22 cellular contexts compared by ENCODE assay signal in genomic region chr22:19082793-19083192, GRCh38. TPM values are rescaled to one million over a fixed set of nuclear protein-coding genes. Genes with fewer than 3 reads are reported as not detected.
A peak's percentile ranks its signal among the peaks of the same experiment; 100 is the strongest.
DNase-seq lines count a peak whose midpoint lies in the region; ATAC-seq, FAIRE-seq and TF ChIP-seq lines count a peak whose summit lies in the region.
"Had no signal": no experiment of that assay in that cellular context is flagged by ENCODE, and none has a peak within 500 bp of the region (broad histone marks: within the 10 kb centered on the region; RNA-seq: fewer than 3 reads in every experiment).

No MANE protein-coding gene starts in this region.

- H3K4me3 ChIP-seq in K562, result no peak overlapping the region
- H3K4me3 ChIP-seq: GM23338 had no signal

- no peak for DNase-seq in K562 (ENCODE audit: extremely low read depth in 1 of 4, low spot score in 3 of 4)
- DNase-seq in memory B cell (ENCODE audit: low spot score in 2 of 2), result no peak
- DNase-seq in posterior vena cava (ENCODE audit: low spot score), result peak; percentile 50
- DNase-seq in G401 (ENCODE audit: low spot score), result no peak
- DNase-seq: C1 segment of cervical spinal cord; CD4-positive, CD25-positive, alpha-beta regulatory T cell; CD8-positive, alpha-beta memory T cell; COR-L47; DMS 273 treated with DMSO at 0.1 percent for 48 hours; DMS53; DND-41; EL; HCEC 1CT had no signal

- no TSS peak for BruUV-seq in K562 (replicated peaks; lab: Mats Ljungman, UMichigan)

- peaks cover 7 to 14% of the 10 kb centered on the region in 2 experiments for H3K4me1 ChIP-seq in K562 (replicated peaks in 1 of 2; ENCODE audit: control insufficient read depth in 2 of 2, insufficient read depth in 2 of 2, low read length in 2 of 2)

- no peak for TF ChIP-seq CTCF in K562 (IDR thresholded peaks at IDR 0.05 in 2 of 3, conservative IDR thresholded peaks at IDR 0.05 in 1 of 3; ENCODE audit: insufficient read depth in 2 of 3, low read depth in 1 of 3, low read length in 3 of 3)

- H3K27me3 ChIP-seq in K562 (ENCODE audit: control insufficient read depth in 2 of 2, insufficient read depth in 2 of 2, low read length in 2 of 2), result no peaks in the 10 kb centered on the region

- POLR2A ChIA-PET in K562 (lab: Yijun Ruan, JAX), result interaction anchor here (0.7 to 3.3 kb wide), 6 partner anchors 8 to 61 kb away, joined by 3 to 18 read pairs (median 4); no protein-coding TSS in a partner anchor

- no peaks in the 10 kb centered on the region for H3K9me3 ChIP-seq in K562 (replicated peaks; ENCODE audit: control insufficient read depth, insufficient read depth, low read depth, low read length)

- FAIRE-seq in K562 (lab: Jason Lieb, UNC), result no peak
- FAIRE-seq: G401.6, GM12891, H54 had no signal

- H3K27ac Mint-ChIP-seq in memory B cell, result peak overlapping the region; percentile 68
- H3K27ac Mint-ChIP-seq: B cell, GM23338 had no signal

- H3K27me3 Mint-ChIP-seq in memory B cell, result no peaks in the 10 kb centered on the region
- H3K27me3 Mint-ChIP-seq: B cell; CD4-positive, CD25-positive, alpha-beta regulatory T cell; CD8-positive, alpha-beta memory T cell had no signal

- no peaks in the 10 kb centered on the region for H3K9me3 Mint-ChIP-seq in memory B cell
- H3K9me3 Mint-ChIP-seq: CD4-positive, CD25-positive, alpha-beta regulatory T cell; CD8-positive, alpha-beta memory T cell had no signal

- in situ Hi-C loops in K562 (cut with MboI) (no loop called here), G401 (cut with HindIII; ENCODE audit: low sequenced_read_pairs) (no loop called here)

- no peak for ATAC-seq in K562
- no peak for ATAC-seq in memory B cell (ENCODE audit: low read depth)
- ATAC-seq in HG03565 (IDR thresholded peaks at IDR 0.05; ENCODE audit: unreplicated experiment), result no peak
- no peak for ATAC-seq in GM21526 (IDR thresholded peaks at IDR 0.05; ENCODE audit: low FRiP score, unreplicated experiment)
- ATAC-seq: GM23338 had no signal

- peaks cover 19% of the 10 kb centered on the region for H3K4me1 Mint-ChIP-seq in memory B cell

- WGBS in K562 (ENCODE audit: insufficient coverage, low coverage, missing lambda C conversion rate), result 88% methylated on average over 13 of the region's 13 CpGs

- no peak overlapping the region for H3K9ac ChIP-seq in K562 (ENCODE audit: insufficient read depth in 1 of 2, low read depth in 2 of 2, low read length in 2 of 2)

- CTCF ChIA-PET in K562 (lab: Yijun Ruan, JAX; ENCODE audit: low intra/inter-chr PET ratio), result no interaction called here

- no peak overlapping the region for H3K4me3 Mint-ChIP-seq in memory B cell
- H3K4me3 Mint-ChIP-seq: B cell; CD4-positive, CD25-positive, alpha-beta regulatory T cell; CD8-positive, alpha-beta memory T cell; GM23338 had no signal

- peak; percentile 23; the same call in 1 of the 2 replicates for TF ChIP-seq POLR2A in K562 (conservative IDR thresholded peaks at IDR 0.05)

- H2AFZ ChIP-seq in K562 (ENCODE audit: low read depth, low read length), result no peak overlapping the region
- H2AFZ ChIP-seq: GM23338 had no signal

- peaks cover 12% of the 10 kb centered on the region for H4K20me1 ChIP-seq in K562 (replicated peaks; ENCODE audit: control insufficient read depth, insufficient read depth, low read length)

- H3K79me2 ChIP-seq in K562 (ENCODE audit: control insufficient read depth, insufficient read depth, low read length), result peaks cover 8% of the 10 kb centered on the region; the same call in 2 of the 3 replicates

- H3K27ac ChIP-seq in K562 (ENCODE audit: extremely low read depth, low read depth, low read length), result no peak overlapping the region

- no peak for TF ChIP-seq EP300 in K562 (IDR thresholded peaks at IDR 0.05; ENCODE audit: low read length)

- intact Hi-C loops in K562 (cut with micrococcal nuclease) (no loop called here), posterior vena cava (cut with DNase I) (no loop called here)

- TF ChIP-seq RAD21 in K562 (CRISPR knock-in tag; conservative IDR thresholded peaks at IDR 0.05 in 1 of 2, IDR thresholded peaks at IDR 0.05 in 1 of 2), result no peak

- H3K4me2 ChIP-seq in K562 (ENCODE audit: insufficient read depth, low read length), result no peak overlapping the region
- H3K4me2 ChIP-seq: GM23338 had no signal

- H3K9me1 ChIP-seq in K562 (ENCODE audit: control insufficient read depth, insufficient read depth, low read length), result no peaks in the 10 kb centered on the region

- peaks cover 20% of the 10 kb centered on the region for H3K36me3 Mint-ChIP-seq in memory B cell

- H3K36me3 ChIP-seq in K562 (ENCODE audit: control insufficient read depth, insufficient read depth, low read length), result peaks cover 48% of the 10 kb centered on the region

TF ChIP-seq in K562, 482 proteins besides CTCF, POLR2A, EP300 and RAD21 (continues in another document):
- TF ChIP-seq MAX (CRISPR knock-in tag; IDR thresholded peaks at IDR 0.05), result peak; percentile 31; the same call in 1 of the 2 replicates
- 0 out of 2 replicates have a peak, but pooled peaks have one; percentile 46 for TF ChIP-seq HLTF (IDR thresholded peaks at IDR 0.05)
- TF ChIP-seq TEAD2 (tag; IDR thresholded peaks at IDR 0.05), result no peak
- TF ChIP-seq ZKSCAN3 (CRISPR knock-in tag; IDR thresholded peaks at IDR 0.05), result no peak
- TF ChIP-seq THAP12 (CRISPR knock-in tag; IDR thresholded peaks at IDR 0.05), result 0 out of 2 replicates have a peak, but pooled peaks have one; percentile 25
- TF ChIP-seq NCOA4 (IDR thresholded peaks at IDR 0.05; ENCODE audit: partially characterized antibody), result no peak
- TF ChIP-seq MAFG (tag; conservative IDR thresholded peaks at IDR 0.05), result no peak
- no peak for TF ChIP-seq HDAC6 (IDR thresholded peaks at IDR 0.05; ENCODE audit: low read depth, low read length)
- TF ChIP-seq TAF15 (IDR thresholded peaks at IDR 0.05; ENCODE audit: low read depth, low read length), result no peak

RNA-seq across cellular contexts. Expression of gene DGCR2, which starts 39.4 kb away (rescaled TPM):
- total RNA-seq in K562 (2011; cell fraction: chromatin; rRNA removed; ENCODE audit: low replicate concordance), result 104 and 237 TPM in 2 replicates
- total RNA-seq in K562 (2011; cell fraction: nucleolus; rRNA removed), result 233 and 250 TPM in 2 replicates
- 163 and 192 TPM in 2 replicates for total RNA-seq in K562 (2011; cell fraction: nucleoplasm; rRNA removed)
- total RNA-seq in K562 (2014; rRNA removed) (62.9 and 79.7 TPM in 2 replicates), K562 (2014; rRNA removed; fragmentation: Illumina TruSeq; extraction: Trizol) (25.0 and 31.7 TPM in 2 replicates), K562 (2015; rRNA removed; fragmentation: Illumina TruSeq; extraction: Trizol) (52.2 and 56.7 TPM in 2 replicates), K562 (2021) (101 and 103 TPM in 2 replicates), posterior vena cava (10 to 100 TPM; 28.3 to 35.2 TPM)
- polyA plus RNA-seq in K562 (2011; rRNA removed) (45.6 and 65.3 TPM in 2 replicates), K562 (2014; fragmentation: Illumina TruSeq; extraction: Trizol) (56.7 and 59.7 TPM in 2 replicates), K562 (2014; fragmentation: Nextera tagmentation; extraction: Ambion mirVana) (under 1 TPM; 0.69 to 0.70 TPM), K562 (2014; rRNA removed) (54.1 and 56.4 TPM in 2 replicates)
- 87.9 and 92.8 TPM in 2 replicates for polyA plus RNA-seq in K562 (2011; cell fraction: cytosol; rRNA removed)
- polyA plus RNA-seq in K562 (2011; cell fraction: nucleus; rRNA removed), result 96.5 and 99.6 TPM in 2 replicates
- polyA plus RNA-seq in K562 (2012), result 68.2 and 87.4 TPM in 2 replicates
- polyA minus RNA-seq in K562 (2011; rRNA and poly(A)+ RNA removed), result 59.4 and 60.5 TPM in 2 replicates
- polyA minus RNA-seq in K562 (2011; cell fraction: cytosol; rRNA and poly(A)+ RNA removed), result 76.8 and 101 TPM in 2 replicates
- 59.6 and 106 TPM in 2 replicates for polyA minus RNA-seq in K562 (2011; cell fraction: nucleus; rRNA and poly(A)+ RNA removed)
- total RNA-seq in G401 (2014; rRNA removed; shearing (Covaris generic)), result 56.6 and 59.9 TPM in 2 replicates

RNA-seq across cellular contexts. Expression of gene TSSK2, which starts 48.3 kb away (rescaled TPM):
- total RNA-seq in K562 (2011; cell fraction: chromatin; rRNA removed; ENCODE audit: low replicate concordance), result 0.21 TPM in 1 of 2 replicates, not detected in the other
- total RNA-seq in K562 (2011; cell fraction: nucleolus; rRNA removed), result not detected in 2 replicates
- total RNA-seq in K562 (2011; cell fraction: nucleoplasm; rRNA removed), result 0.22 TPM in 1 of 2 replicates, not detected in the other
- total RNA-seq in K562 (2014; rRNA removed) (not detected in 2 replicates), K562 (2014; rRNA removed; fragmentation: Illumina TruSeq; extraction: Trizol) (not detected in 2 replicates), K562 (2015; rRNA removed; fragmentation: Illumina TruSeq; extraction: Trizol) (not detected in 2 replicates), K562 (2021) (not detected in 2 replicates), posterior vena cava (not detected)
- polyA plus RNA-seq in K562 (2011; rRNA removed) (not detected in 2 replicates), K562 (2014; fragmentation: Illumina TruSeq; extraction: Trizol) (not detected in 2 replicates), K562 (2014; fragmentation: Nextera tagmentation; extraction: Ambion mirVana) (not detected), K562 (2014; rRNA removed) (0.04 TPM in 1 of 2 replicates, not detected in the other)
- 0.04 TPM in 1 of 2 replicates, not detected in the other for polyA plus RNA-seq in K562 (2011; cell fraction: cytosol; rRNA removed)
- polyA plus RNA-seq in K562 (2011; cell fraction: nucleus; rRNA removed), result 0.10 TPM in 1 of 2 replicates, not detected in the other
- polyA plus RNA-seq in K562 (2012), result not detected in 2 replicates
- polyA minus RNA-seq in K562 (2011; rRNA and poly(A)+ RNA removed), result not detected in 2 replicates
- polyA minus RNA-seq in K562 (2011; cell fraction: cytosol; rRNA and poly(A)+ RNA removed), result not detected in 2 replicates
- not detected in 2 replicates for polyA minus RNA-seq in K562 (2011; cell fraction: nucleus; rRNA and poly(A)+ RNA removed)
- not detected in 2 replicates for total RNA-seq in G401 (2014; rRNA removed; shearing (Covaris generic))
- total RNA-seq: A172; B cell; CD4-positive, CD25-positive, alpha-beta regulatory T cell; CD8-positive, alpha-beta memory T cell; GM23338; HT-29 had no signal
- polyA plus RNA-seq: CD4-positive, CD25-positive, alpha-beta regulatory T cell; CD8-positive, alpha-beta memory T cell; GM23338 had no signal
